3 cellular contexts compared by ENCODE assay signal in the genomic region with DNA sequence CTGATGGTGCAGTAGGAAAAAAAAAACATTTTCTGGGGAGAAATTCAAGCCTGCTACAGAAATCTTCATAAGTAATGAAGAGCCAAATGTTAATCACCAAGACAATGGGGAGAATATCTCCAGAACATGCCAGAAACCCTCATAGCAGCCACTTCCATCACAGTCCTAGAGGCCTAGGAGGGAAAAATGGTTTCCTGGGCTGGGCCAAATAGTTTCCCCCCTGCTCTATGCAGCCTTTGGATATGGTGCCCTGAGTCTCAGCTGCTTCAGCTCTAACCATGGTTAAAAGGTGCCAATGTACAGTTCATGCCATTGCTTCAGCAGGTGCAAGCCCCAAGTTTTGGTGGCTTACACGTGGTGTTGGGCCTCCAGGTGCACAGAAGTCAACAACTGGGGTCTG.
"Had no signal": no experiment of that assay in that cellular context is flagged by ENCODE, and none has a peak within 500 bp of the region (broad histone marks: within the 10 kb centered on the region; RNA-seq: fewer than 3 reads in every experiment).

No MANE protein-coding gene starts in this region.

- DNase-seq: GDM1, GF-D8 had no signal

- H3K4me3 ChIP-seq: GM12878 had no signal

- ATAC-seq: GM12878 had no signal
